10 cellular contexts compared by ENCODE assay signal in the genomic region with DNA sequence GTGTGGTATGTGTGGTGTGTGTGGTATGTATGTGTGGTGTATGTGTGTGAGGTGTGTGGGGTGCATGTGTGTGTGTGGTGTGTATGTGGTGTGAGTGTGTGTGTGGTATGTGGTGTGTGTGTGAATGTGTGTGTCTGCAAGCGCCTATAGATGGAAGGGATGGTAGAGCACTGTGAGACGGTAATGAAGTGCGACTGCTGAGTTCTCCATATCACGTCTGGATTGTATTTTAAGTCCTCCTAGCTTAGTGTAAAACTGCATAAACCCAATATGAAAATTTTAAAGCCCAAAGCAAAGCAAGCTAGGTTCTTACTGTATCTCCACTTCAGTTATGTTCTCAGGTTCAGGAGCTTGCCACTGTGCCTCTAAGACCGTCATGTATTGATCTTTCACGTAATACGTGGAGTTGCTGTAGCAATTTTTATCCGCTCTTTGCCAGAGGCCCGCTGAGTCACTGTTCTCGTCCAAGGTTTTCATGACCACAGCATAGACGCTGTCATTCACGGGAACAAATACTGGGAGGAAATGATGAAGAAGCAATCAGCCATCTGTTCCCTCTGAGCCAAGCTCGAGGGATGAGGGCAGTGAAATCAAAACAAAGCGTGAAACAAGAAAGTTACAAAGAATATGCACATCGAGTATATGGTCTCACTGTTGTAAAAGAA. TPM values are rescaled to one million over a fixed set of nuclear protein-coding genes. Genes with fewer than 3 reads are reported as not detected.
DNase-seq lines count a peak whose midpoint lies in the region; ATAC-seq and TF ChIP-seq lines count a peak whose summit lies in the region.
"Had no signal": no experiment of that assay in that cellular context is flagged by ENCODE, and none has a peak within 500 bp of the region (broad histone marks: within the 10 kb centered on the region; RNA-seq: fewer than 3 reads in every experiment).

No MANE protein-coding gene starts in this region.

- peak overlapping the region; percentile 54 for H3K18ac ChIP-seq in IMR-90 (ENCODE audit: low read depth, low read length)

- H3K4ac ChIP-seq in IMR-90 (ENCODE audit: low read depth, low read length): peak overlapping the region; percentile 77

- H3K27me3 ChIP-seq in IMR-90 (ENCODE audit: control insufficient read depth, insufficient read depth, low read length): no peaks in the 10 kb centered on the region
- H3K27me3 ChIP-seq in adipocyte (replicated peaks; ENCODE audit: control insufficient read depth, insufficient read depth, low read length): no peaks in the 10 kb centered on the region

- H3K4me2 ChIP-seq in IMR-90 (ENCODE audit: low read depth, low read length): peak overlapping the region; percentile 19

- peaks cover 0 to 8% of the 10 kb centered on the region in 2 experiments; a peak in 1 of 4 replicates for H3K79me1 ChIP-seq in IMR-90 (ENCODE audit: low read depth in 1 of 2, low read length in 2 of 2)

- H2AFZ ChIP-seq in IMR-90 (replicated peaks; ENCODE audit: low read length, poor library complexity): peak overlapping the region; percentile 46

- H3K4me1 ChIP-seq in IMR-90 (ENCODE audit: control insufficient read depth, insufficient read depth, low read length) (peaks cover 5% of the 10 kb centered on the region), adipocyte (ENCODE audit: control insufficient read depth, insufficient read depth, low read length) (no peaks in the 10 kb centered on the region)

- H4K8ac ChIP-seq in IMR-90 (ENCODE audit: low read depth in 2 of 2, low read length in 2 of 2): peak overlapping the region; percentile 11 to 85; a peak in 3 of 4 replicates

- POLR2A ChIA-PET in IMR-90 (lab: Charles Lee; ENCODE audit: unreplicated experiment): no interaction called here

- in situ Hi-C loops in IMR-90 (cut with MboI; ENCODE audit: low sequenced_read_pairs): no loop called here

- no peak for TF ChIP-seq POLR2A in IMR-90 (IDR thresholded peaks at IDR 0.05; ENCODE audit: low read depth, low read length)

- H3K14ac ChIP-seq in IMR-90 (replicated peaks; ENCODE audit: low read depth, low read length): peak overlapping the region; percentile 55

- peak overlapping the region; percentile 70; the same call in 1 of the 2 replicates for H2BK20ac ChIP-seq in IMR-90 (ENCODE audit: low read depth, low read length)

- H3K9ac ChIP-seq in IMR-90 (ENCODE audit: low read depth, low read length): no peak overlapping the region
- no peak overlapping the region for H3K9ac ChIP-seq in adipocyte (ENCODE audit: low read length)

- H3K23ac ChIP-seq in IMR-90 (ENCODE audit: low read depth, low read length): peak overlapping the region; percentile 83; the same call in 1 of the 2 replicates

- H3K4me3 ChIP-seq in AG10803 (ENCODE audit: low read length): no peak overlapping the region
- H3K4me3 ChIP-seq in IMR-90 (ENCODE audit: insufficient read depth, low read depth, low read length): no peak overlapping the region
- no peak overlapping the region for H3K4me3 ChIP-seq in adipocyte (ENCODE audit: low read length)

- intact Hi-C loops in IMR-90 (cut with micrococcal nuclease): no loop called here

- H3K56ac ChIP-seq in IMR-90 (ENCODE audit: extremely low read depth, insufficient read depth, low read length): no peak overlapping the region

- H3K9me3 ChIP-seq in IMR-90 (ENCODE audit: control insufficient read depth, insufficient read depth, low read length) (no peaks in the 10 kb centered on the region), adipocyte (ENCODE audit: control insufficient read depth, low read length) (no peaks in the 10 kb centered on the region)

- peak overlapping the region; percentile 91 for H2BK5ac ChIP-seq in IMR-90 (ENCODE audit: low read depth, low read length, poor library complexity, severe bottlenecking)

- dilution Hi-C loops in IMR-90 (cut with HindIII; ENCODE audit: low sequenced_read_pairs, unreplicated experiment): no loop called here

- no TSS peak for BruUV-seq in IMR-90 (replicated peaks; lab: Mats Ljungman, UMichigan)

- H4K91ac ChIP-seq in IMR-90 (ENCODE audit: insufficient read depth, low read depth, low read length): peak overlapping the region; percentile 51

- 0 out of 2 replicates have a peak overlapping the region, but pooled peaks have one; percentile 11 for H3K27ac ChIP-seq in IMR-90 (ENCODE audit: insufficient read depth, low read length)

- no peak overlapping the region for H2AK9ac ChIP-seq in IMR-90 (replicated peaks; ENCODE audit: low read depth, low read length, poor library complexity)

- peak overlapping the region; percentile 99 for H2AK5ac ChIP-seq in IMR-90 (ENCODE audit: low read depth, low read length)

- 10% methylated on average over 8 of the region's 15 CpGs; no CpG with 5 or more reads in 1 of the 2 experiments for WGBS in IMR-90 (ENCODE audit: extremely low coverage in 2 of 2, insufficient read length in 1 of 2), 2 experiments

- no peaks in the 10 kb centered on the region for H4K20me1 ChIP-seq in IMR-90 (ENCODE audit: insufficient read depth, low read length)

- TF ChIP-seq CTCF in AG10803 (conservative IDR thresholded peaks at IDR 0.05; ENCODE audit: low read length): no peak
- TF ChIP-seq CTCF in IMR-90 (conservative IDR thresholded peaks at IDR 0.05; ENCODE audit: low read depth, low read length): no peak

- CTCF ChIA-PET in IMR-90 (lab: Yijun Ruan, JAX): interaction anchor here (0.5 kb wide), 1 partner anchor 16 kb away, joined by 3 read pairs; no protein-coding TSS in a partner anchor

- peaks cover 14% of the 10 kb centered on the region for H3K9me1 ChIP-seq in IMR-90 (ENCODE audit: insufficient read depth, low read length)

- ATAC-seq in IMR-90 (ENCODE audit: low read depth): peak; percentile 79
- no peak for ATAC-seq in GM21390 (IDR thresholded peaks at IDR 0.05; ENCODE audit: unreplicated experiment)
- ATAC-seq in GM18858 (IDR thresholded peaks at IDR 0.05; ENCODE audit: unreplicated experiment): no peak

- peak overlapping the region; percentile 83; the same call in 2 of the 3 replicates for H2BK15ac ChIP-seq in IMR-90 (ENCODE audit: low read depth, low read length)

- TF ChIP-seq RAD21 in IMR-90 (IDR thresholded peaks at IDR 0.05; ENCODE audit: low read length): no peak

- H2BK120ac ChIP-seq in IMR-90 (ENCODE audit: low read depth, low read length): peak overlapping the region; percentile 83

- DNase-seq in AG10803 (ENCODE audit: low read depth): peak; percentile 61
- peak; percentile 88 for DNase-seq in IMR-90
- peak; percentile 75 for DNase-seq in adipocyte (ENCODE audit: low read depth)
- DNase-seq in inferior parietal cortex (ENCODE audit: extremely low spot score): peak; percentile 30
- DNase-seq in stimulated activated CD4-positive, alpha-beta T cell treated with anti-CD3 and anti-CD28 coated beads, Interleukin-1b, Interleukin-23, amount 100 ng/mL, for 48 hours: no peak
- DNase-seq in activated naive CD4-positive, alpha-beta T cell treated with Interleukin-2 at 50 U/mL for 16 hours: no peak
- DNase-seq: DMS79 treated with DMSO at 0.1 percent for 48 hours, naive B cell had no signal

- peak overlapping the region; percentile 55 for H4K5ac ChIP-seq in IMR-90 (ENCODE audit: low read depth, low read length)

- H3K36me3 ChIP-seq in IMR-90 (ENCODE audit: control insufficient read depth, insufficient read depth, low read length): no peaks in the 10 kb centered on the region
- no peaks in the 10 kb centered on the region for H3K36me3 ChIP-seq in adipocyte (ENCODE audit: control insufficient read depth, insufficient read depth, low read length, severe bottlenecking)

TF ChIP-seq in IMR-90, 13 proteins besides CTCF, POLR2A, EP300 and RAD21:
- no peak for TF ChIP-seq SMC3 (IDR thresholded peaks at IDR 0.05; ENCODE audit: low read depth, low read length)
- peak; percentile 48; the same call in 1 of the 2 replicates for TF ChIP-seq CEBPB (IDR thresholded peaks at IDR 0.05; ENCODE audit: low read depth, low read length)
- TF ChIP-seq NFE2L2 (IDR thresholded peaks at IDR 0.05; ENCODE audit: low read depth, low read length): peak; percentile 58; the same call in 1 of the 2 replicates
- peak; percentile 50; the same call in 1 of the 2 replicates for TF ChIP-seq MAFK (IDR thresholded peaks at IDR 0.05; ENCODE audit: low read depth, low read length)

RNA-seq across cellular contexts. Expression of gene PLET1, which starts 5.5 kb away (rescaled TPM):
- not detected in 2 replicates for total RNA-seq in IMR-90 (2012; rRNA removed)
- polyA plus RNA-seq in IMR-90 (2012; rRNA removed): not detected in 2 replicates
- polyA plus RNA-seq in IMR-90 (2012; cell fraction: cytosol; rRNA removed): not detected in 2 replicates
- polyA plus RNA-seq in IMR-90 (2012; cell fraction: nucleus; rRNA removed; ENCODE audit: low replicate concordance): not detected in 2 replicates

RNA-seq across cellular contexts. Expression of gene PTS, which starts 29.0 kb away (rescaled TPM):
- 21.0 and 63.6 TPM in 2 replicates for total RNA-seq in IMR-90 (2012; rRNA removed)
- 50.7 and 51.8 TPM in 2 replicates for polyA plus RNA-seq in IMR-90 (2012; rRNA removed)
- 17.3 and 17.8 TPM in 2 replicates for polyA plus RNA-seq in IMR-90 (2012; cell fraction: cytosol; rRNA removed)
- 8.7 and 72.6 TPM in 2 replicates for polyA plus RNA-seq in IMR-90 (2012; cell fraction: nucleus; rRNA removed; ENCODE audit: low replicate concordance)

Comparison
In these comparisons a context has a peak if more than half of its experiments do, and no peak if none do; other contexts are left out.
1. DNase-seq: peak in AG10803 (single experiment), IMR-90 (single experiment), adipocyte (single experiment) and inferior parietal cortex (single experiment); none in stimulated activated CD4-positive, alpha-beta T cell treated with anti-CD3 and anti-CD28 coated beads, Interleukin-1b, Interleukin-23, amount 100 ng/mL, for 48 hours (single experiment) and activated naive CD4-positive, alpha-beta T cell treated with Interleukin-2 at 50 U/mL for 16 hours (single experiment).